In the genomic region with DNA sequence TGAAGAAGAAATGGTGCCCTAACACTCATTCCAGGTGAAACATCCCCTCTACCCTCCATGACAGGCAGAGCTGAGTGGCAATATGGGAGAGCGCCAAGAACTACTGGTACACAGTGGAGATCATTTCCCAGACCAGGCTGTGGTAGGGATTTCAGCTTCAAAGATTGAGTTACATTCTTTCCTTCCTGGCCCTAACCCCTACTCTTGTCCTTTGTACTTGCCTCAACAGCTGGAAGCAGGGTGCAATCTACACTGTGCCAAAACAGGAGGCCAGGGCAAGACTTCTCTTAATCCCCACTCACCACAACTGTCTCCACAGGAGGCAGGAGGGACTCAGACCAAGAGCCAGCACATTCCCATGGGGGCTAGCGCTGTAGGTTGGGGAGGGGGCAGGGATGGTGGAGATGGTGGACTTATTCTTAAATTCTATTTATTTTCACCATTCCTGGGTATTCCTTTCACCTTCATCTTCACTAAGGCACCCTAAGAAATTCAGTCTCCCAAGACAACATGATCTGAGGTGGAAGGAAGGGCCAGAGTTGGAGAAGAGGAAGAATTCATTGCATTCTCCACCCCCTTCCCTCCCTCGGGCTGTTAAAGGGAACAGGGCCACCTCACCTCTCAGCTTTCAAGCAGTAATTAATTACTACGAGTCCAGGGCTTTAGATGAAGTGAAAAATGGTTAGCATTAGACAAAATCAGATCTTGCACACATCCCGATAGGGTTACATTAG, we compare ENCODE assay signal across 14 cellular contexts.
A peak's percentile ranks its signal among the peaks of the same experiment; 100 is the strongest.
DNase-seq lines count a peak whose midpoint lies in the region; ATAC-seq and TF ChIP-seq lines count a peak whose summit lies in the region.
"Had no signal": no experiment of that assay in that cellular context is flagged by ENCODE, and none has a peak within 500 bp of the region (broad histone marks: within the 10 kb centered on the region; RNA-seq: fewer than 3 reads in every experiment).

No MANE protein-coding gene starts in this region.

- peak; percentile 40 for ATAC-seq in Right ventricle myocardium inferior
- peak; percentile 38 for ATAC-seq in upper lobe of right lung
- ATAC-seq in HG02798 (IDR thresholded peaks at IDR 0.05; ENCODE audit: poor library complexity, unreplicated experiment): no peak
- ATAC-seq in GM21723 (IDR thresholded peaks at IDR 0.05; ENCODE audit: unreplicated experiment): no peak
- ATAC-seq: activated CD4-positive, CD25-positive, alpha-beta regulatory T cell treated with anti-CD3 and anti-CD28 coated beads, Interleukin-2, amount 50 U/mL, for 24 hours; PC-3 had no signal

- 68% methylated on average over 5 of the region's 5 CpGs for WGBS in esophagus muscularis mucosa

- no peak for TF ChIP-seq POLR2A in esophagus muscularis mucosa (IDR thresholded peaks at IDR 0.05; ENCODE audit: low read depth)

- DNase-seq in Right ventricle myocardium inferior (ENCODE audit: missing footprints) (no peak), cardiac septum (ENCODE audit: low spot score) (no peak), amniotic epithelial cell (ENCODE audit: low read depth) (peak; percentile 29), left kidney (ENCODE audit: low read depth, low spot score) (peak; percentile 80), upper lobe of right lung (no peak), esophagus muscularis mucosa (ENCODE audit: extremely low spot score) (no peak)
- DNase-seq: brain microvascular endothelial cell, NCI-H345, ovary, PC-3 had no signal

- H3K4me3 ChIP-seq in upper lobe of right lung: no peak overlapping the region
- H3K4me3 ChIP-seq in esophagus muscularis mucosa: no peak overlapping the region
- H3K4me3 ChIP-seq: hepatocyte, ovary had no signal

- intact Hi-C loops in Right ventricle myocardium inferior (cut with DNase I) (no loop called here), cardiac septum (cut with DNase I) (no loop called here), upper lobe of right lung (cut with DNase I) (no loop called here), esophagus muscularis mucosa (cut with DNase I) (no loop called here)

- no peak for TF ChIP-seq EP300 in esophagus muscularis mucosa (IDR thresholded peaks at IDR 0.05)

- H3K4me1 ChIP-seq in upper lobe of right lung (peaks cover 41% of the 10 kb centered on the region), esophagus muscularis mucosa (peaks cover 34 to 49% (median 42%) of the 10 kb centered on the region in 4 donors)

- no peaks in the 10 kb centered on the region for H3K27me3 ChIP-seq in upper lobe of right lung
- H3K27me3 ChIP-seq in esophagus muscularis mucosa: no peaks in the 10 kb centered on the region
- H3K27me3 ChIP-seq: brain microvascular endothelial cell, hepatocyte, ovary had no signal

- no peaks in the 10 kb centered on the region for H3K9me3 ChIP-seq in upper lobe of right lung
- H3K9me3 ChIP-seq in esophagus muscularis mucosa: no peaks in the 10 kb centered on the region
- H3K9me3 ChIP-seq: ovary had no signal

- TF ChIP-seq CTCF in upper lobe of right lung (IDR thresholded peaks at IDR 0.05): no peak
- no peak for TF ChIP-seq CTCF in esophagus muscularis mucosa (IDR thresholded peaks at IDR 0.05)

- H3K27ac ChIP-seq in upper lobe of right lung (no peak overlapping the region), esophagus muscularis mucosa (replicated peaks in 1 of 4) (no peak overlapping the region)
- H3K27ac ChIP-seq: brain microvascular endothelial cell, hepatocyte, ovary had no signal

- H3K36me3 ChIP-seq in upper lobe of right lung: no peaks in the 10 kb centered on the region
- H3K36me3 ChIP-seq in esophagus muscularis mucosa: no peaks in the 10 kb centered on the region
- H3K36me3 ChIP-seq: brain microvascular endothelial cell, ovary had no signal

Comparison
In these comparisons a context has a peak if more than half of its experiments do, and no peak if none do; other contexts are left out.
1. ATAC-seq: peak in Right ventricle myocardium inferior (single experiment) and upper lobe of right lung (single experiment); none in HG02798 (single experiment) and GM21723 (single experiment).
2. DNase-seq: peak in amniotic epithelial cell (single experiment) and left kidney (single experiment); none in Right ventricle myocardium inferior (single experiment), cardiac septum (single experiment), upper lobe of right lung (single experiment) and esophagus muscularis mucosa (single experiment).